ENCODE assay signal across 8 cellular contexts in genomic region chr1:235127203-235127602, GRCh38. TPM values are rescaled to one million over a fixed set of nuclear protein-coding genes. Genes with fewer than 3 reads are reported as not detected.
DNase-seq lines count a peak whose midpoint lies in the region; ATAC-seq, FAIRE-seq and TF ChIP-seq lines count a peak whose summit lies in the region.

No MANE protein-coding gene starts in this region.

- peaks cover 13% of the 10 kb centered on the region for H3K36me3 Mint-ChIP-seq in memory B cell

- POLR2A ChIA-PET in K562 (lab: Yijun Ruan, JAX), result interaction anchor here (0.6 to 2.9 kb wide), 12 partner anchors 8 to 34 kb away, joined by 3 to 16 read pairs (median 4); partner anchors contain the start of gene RBM34

- no peak for TF ChIP-seq POLR2A in K562 (conservative IDR thresholded peaks at IDR 0.05)
- no peak for TF ChIP-seq POLR2A in vagina (IDR thresholded peaks at IDR 0.05)

- no peak overlapping the region for H2AFZ ChIP-seq in K562 (ENCODE audit: low read depth, low read length)

- BruUV-seq in K562 (replicated peaks; lab: Mats Ljungman, UMichigan), result no TSS peak

- H3K9me3 ChIP-seq in left ventricle myocardium inferior (replicated peaks), result no peaks in the 10 kb centered on the region
- no peaks in the 10 kb centered on the region for H3K9me3 ChIP-seq in K562 (replicated peaks; ENCODE audit: control insufficient read depth, insufficient read depth, low read depth, low read length)
- H3K9me3 ChIP-seq in vagina, result no peaks in the 10 kb centered on the region

- WGBS in K562 (ENCODE audit: insufficient coverage, low coverage, missing lambda C conversion rate), result 0% methylated on average over 4 of the region's 4 CpGs

- H3K4me3 Mint-ChIP-seq in memory B cell, result peak overlapping the region; percentile 97

- H3K27me3 Mint-ChIP-seq in memory B cell, result no peaks in the 10 kb centered on the region

- peaks cover 33% of the 10 kb centered on the region for H3K4me1 Mint-ChIP-seq in memory B cell

- peaks cover 69% of the 10 kb centered on the region for H3K79me2 ChIP-seq in K562 (ENCODE audit: control insufficient read depth, insufficient read depth, low read length)

- ATAC-seq in Right ventricle myocardium superior (ENCODE audit: poor library complexity) (no peak), K562 (no peak), memory B cell (ENCODE audit: low read depth) (no peak)

- H3K9ac ChIP-seq in K562 (ENCODE audit: insufficient read depth in 1 of 2, low read depth in 2 of 2, low read length in 2 of 2), result peak overlapping the region; percentile 72 to 99

- no peak for TF ChIP-seq CTCF in left ventricle myocardium inferior (IDR thresholded peaks at IDR 0.05; ENCODE audit: borderline replicate concordance)
- no peak for TF ChIP-seq CTCF in K562 (IDR thresholded peaks at IDR 0.05 in 2 of 3, conservative IDR thresholded peaks at IDR 0.05 in 1 of 3; ENCODE audit: insufficient read depth in 2 of 3, low read depth in 1 of 3, low read length in 3 of 3)
- TF ChIP-seq CTCF in vagina (IDR thresholded peaks at IDR 0.05), result no peak

- no peak for FAIRE-seq in K562 (lab: Jason Lieb, UNC)

- H3K9me1 ChIP-seq in K562 (ENCODE audit: control insufficient read depth, insufficient read depth, low read length), result no peaks in the 10 kb centered on the region

- H3K36me3 ChIP-seq in left ventricle myocardium inferior (peaks cover 13% of the 10 kb centered on the region), K562 (ENCODE audit: control insufficient read depth, insufficient read depth, low read length) (peaks cover 62% of the 10 kb centered on the region), vagina (no peaks in the 10 kb centered on the region)

- DNase-seq in left ventricle myocardium inferior (no peak), Right ventricle myocardium superior (no peak), K562 (ENCODE audit: extremely low read depth in 1 of 4, low spot score in 3 of 4) (peak in 1 of 4 experiments; percentile 31), memory B cell (ENCODE audit: low spot score in 2 of 2) (no peak), vagina (ENCODE audit: extremely low spot score in 2 of 2) (peak in 1 of 2 donors; percentile 22), posterior cingulate gyrus (no peak), hypothalamus (lab: John Stamatoyannopoulos, UW) (no peak)
- no peak for DNase-seq in activated effector memory CD4-positive, alpha-beta T cell treated with Interleukin-2 at 50 U/mL for 16 hours

- no peak for TF ChIP-seq EP300 in K562 (IDR thresholded peaks at IDR 0.05; ENCODE audit: low read length)

- H3K4me1 ChIP-seq in left ventricle myocardium inferior (peaks cover 62% of the 10 kb centered on the region), K562 (replicated peaks in 1 of 2; ENCODE audit: control insufficient read depth in 2 of 2, insufficient read depth in 2 of 2, low read length in 2 of 2) (peaks cover 13 to 18% of the 10 kb centered on the region in 2 experiments; a peak in 4 of 5 replicates), vagina (peaks cover 56% of the 10 kb centered on the region)

- peak overlapping the region; percentile 96 for H3K27ac Mint-ChIP-seq in memory B cell

- in situ Hi-C loops in K562 (cut with MboI), result no loop called here

- peak overlapping the region; percentile 93 for H3K4me2 ChIP-seq in K562 (ENCODE audit: insufficient read depth, low read length)

- no peak for TF ChIP-seq RAD21 in K562 (CRISPR knock-in tag; conservative IDR thresholded peaks at IDR 0.05 in 1 of 2, IDR thresholded peaks at IDR 0.05 in 1 of 2)

- CTCF ChIA-PET in K562 (lab: Yijun Ruan, JAX; ENCODE audit: low intra/inter-chr PET ratio), result interaction anchor here (0.5 kb wide), 1 partner anchor 21 kb away, joined by 4 read pairs; no protein-coding TSS in a partner anchor

- H3K9me3 Mint-ChIP-seq in memory B cell, result no peaks in the 10 kb centered on the region

- H3K4me3 ChIP-seq in left ventricle myocardium inferior, result peak overlapping the region; percentile 97
- H3K4me3 ChIP-seq in K562, result peak overlapping the region; percentile 90
- H3K4me3 ChIP-seq in vagina, result peak overlapping the region; percentile 84 to 87

- H3K27ac ChIP-seq in left ventricle myocardium inferior (replicated peaks) (peak overlapping the region; percentile 94), K562 (ENCODE audit: extremely low read depth, low read depth, low read length) (peak overlapping the region; percentile 98), vagina (no peak overlapping the region)

- H3K27me3 ChIP-seq in left ventricle myocardium inferior (ENCODE audit: low read depth), result no peaks in the 10 kb centered on the region
- no peaks in the 10 kb centered on the region for H3K27me3 ChIP-seq in K562 (ENCODE audit: control insufficient read depth in 2 of 2, insufficient read depth in 2 of 2, low read length in 2 of 2)
- no peaks in the 10 kb centered on the region for H3K27me3 ChIP-seq in vagina

- peaks cover 43% of the 10 kb centered on the region for H4K20me1 ChIP-seq in K562 (replicated peaks; ENCODE audit: control insufficient read depth, insufficient read depth, low read length)

- intact Hi-C loops in left ventricle myocardium inferior (cut with micrococcal nuclease), result no loop called here
- intact Hi-C loops in Right ventricle myocardium superior (cut with DNase I), result no loop called here
- intact Hi-C loops in K562 (cut with micrococcal nuclease), result no loop called here
- intact Hi-C loops in vagina (cut with DNase I), result no loop called here
- intact Hi-C loops in posterior cingulate gyrus (cut with DNase I), result loop anchor here (5.0 to 10.0 kb wide), 2 partner anchors 35 to 198 kb away; partner anchors contain the start of genes ARID4B, GGPS1 and RBM34

TF ChIP-seq in K562, 482 proteins besides CTCF, POLR2A, EP300 and RAD21 (continues in another document):
- TF ChIP-seq HIVEP1 (CRISPR knock-in tag; IDR thresholded peaks at IDR 0.05) (no peak), YY1 (IDR thresholded peaks at IDR 0.05; ENCODE audit: borderline replicate concordance in 1 of 3, control insufficient read depth in 1 of 3, extremely low read depth in 1 of 3, insufficient read depth in 3 of 3, insufficient read length in 1 of 3, insufficient replicate concordance in 2 of 3, low read depth in 1 of 3, low read length in 2 of 3) (peak in 1 of 3 experiments; percentile 7)
- TF ChIP-seq, protein P1, sequence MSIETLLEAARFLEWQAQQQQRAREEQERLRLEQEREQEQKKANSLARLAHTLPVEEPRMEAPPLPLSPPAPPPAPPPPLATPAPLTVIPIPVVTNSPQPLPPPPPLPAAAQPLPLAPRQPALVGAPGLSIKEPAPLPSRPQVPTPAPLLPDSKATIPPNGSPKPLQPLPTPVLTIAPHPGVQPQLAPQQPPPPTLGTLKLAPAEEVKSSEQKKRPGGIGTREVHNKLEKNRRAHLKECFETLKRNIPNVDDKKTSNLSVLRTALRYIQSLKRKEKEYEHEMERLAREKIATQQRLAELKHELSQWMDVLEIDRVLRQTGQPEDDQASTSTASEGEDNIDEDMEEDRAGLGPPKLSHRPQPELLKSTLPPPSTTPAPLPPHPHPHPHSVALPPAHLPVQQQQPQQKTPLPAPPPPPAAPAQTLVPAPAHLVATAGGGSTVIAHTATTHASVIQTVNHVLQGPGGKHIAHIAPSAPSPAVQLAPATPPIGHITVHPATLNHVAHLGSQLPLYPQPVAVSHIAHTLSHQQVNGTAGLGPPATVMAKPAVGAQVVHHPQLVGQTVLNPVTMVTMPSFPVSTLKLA (conservative IDR thresholded peaks at IDR 0.05), result 0 out of 4 replicates have a peak, but pooled peaks of 1 of the 2 experiments have one; percentile 35

RNA-seq across cellular contexts. Expression of gene TOMM20, which starts 1.4 kb away (rescaled TPM):
- 84.1 TPM for total RNA-seq in left ventricle myocardium inferior
- total RNA-seq in Right ventricle myocardium superior, result 76.7 TPM
- total RNA-seq in K562 (2011; cell fraction: chromatin; rRNA removed; ENCODE audit: low replicate concordance), result 63.5 and 133 TPM in 2 replicates
- total RNA-seq in K562 (2011; cell fraction: nucleolus; rRNA removed), result 96.9 and 106 TPM in 2 replicates
- total RNA-seq in K562 (2011; cell fraction: nucleoplasm; rRNA removed), result 165 and 259 TPM in 2 replicates
- total RNA-seq in K562 (2014; rRNA removed), result 136 and 154 TPM in 2 replicates
- 165 and 211 TPM in 2 replicates for total RNA-seq in K562 (2014; rRNA removed; fragmentation: Illumina TruSeq; extraction: Trizol)
- 124 and 131 TPM in 2 replicates for total RNA-seq in K562 (2015; rRNA removed; fragmentation: Illumina TruSeq; extraction: Trizol)
- total RNA-seq in K562 (2021), result 222 and 252 TPM in 2 replicates
- polyA plus RNA-seq in K562 (2011; rRNA removed), result 334 and 469 TPM in 2 replicates
- 47.6 and 124 TPM in 2 replicates for polyA plus RNA-seq in K562 (2011; cell fraction: cytosol; rRNA removed)
- polyA plus RNA-seq in K562 (2011; cell fraction: nucleus; rRNA removed), result 46.1 and 107 TPM in 2 replicates
- 197 and 293 TPM in 2 replicates for polyA plus RNA-seq in K562 (2012)
- 231 and 254 TPM in 2 replicates for polyA plus RNA-seq in K562 (2014; fragmentation: Illumina TruSeq; extraction: Trizol)
- 100 to 1,000 TPM in 1 of 2 experiments, 10 to 100 TPM in 1; 70.6 to 102 TPM for polyA plus RNA-seq in K562 (2014; fragmentation: Nextera tagmentation; extraction: Ambion mirVana)
- polyA plus RNA-seq in K562 (2014; rRNA removed), result 159 and 165 TPM in 2 replicates
- 154 and 231 TPM in 2 replicates for polyA minus RNA-seq in K562 (2011; rRNA and poly(A)+ RNA removed)
- 110 and 119 TPM in 2 replicates for polyA minus RNA-seq in K562 (2011; cell fraction: cytosol; rRNA and poly(A)+ RNA removed)
- polyA minus RNA-seq in K562 (2011; cell fraction: nucleus; rRNA and poly(A)+ RNA removed), result 35.9 and 64.5 TPM in 2 replicates
- total RNA-seq in vagina, result 71.9 TPM

RNA-seq across cellular contexts. Expression of gene RBM34, which starts 33.8 kb away (rescaled TPM):
- 55.6 TPM for total RNA-seq in left ventricle myocardium inferior
- total RNA-seq in Right ventricle myocardium superior, result 50.1 TPM
- total RNA-seq in K562 (2011; cell fraction: chromatin; rRNA removed; ENCODE audit: low replicate concordance), result 85.0 and 159 TPM in 2 replicates
- total RNA-seq in K562 (2011; cell fraction: nucleolus; rRNA removed), result 54.9 and 55.4 TPM in 2 replicates
- 63.6 and 66.9 TPM in 2 replicates for total RNA-seq in K562 (2011; cell fraction: nucleoplasm; rRNA removed)
- total RNA-seq in K562 (2014; rRNA removed), result 96.6 and 98.2 TPM in 2 replicates
- 135 and 160 TPM in 2 replicates for total RNA-seq in K562 (2014; rRNA removed; fragmentation: Illumina TruSeq; extraction: Trizol)
- total RNA-seq in K562 (2015; rRNA removed; fragmentation: Illumina TruSeq; extraction: Trizol), result 154 and 162 TPM in 2 replicates
- 116 and 118 TPM in 2 replicates for total RNA-seq in K562 (2021)
- 57.7 and 64.0 TPM in 2 replicates for polyA plus RNA-seq in K562 (2011; rRNA removed)
- 24.3 and 29.9 TPM in 2 replicates for polyA plus RNA-seq in K562 (2011; cell fraction: cytosol; rRNA removed)
- 26.5 and 31.5 TPM in 2 replicates for polyA plus RNA-seq in K562 (2011; cell fraction: nucleus; rRNA removed)
- polyA plus RNA-seq in K562 (2012), result 146 and 159 TPM in 2 replicates
- 145 and 178 TPM in 2 replicates for polyA plus RNA-seq in K562 (2014; fragmentation: Illumina TruSeq; extraction: Trizol)
- 100 to 1,000 TPM; 116 to 141 TPM for polyA plus RNA-seq in K562 (2014; fragmentation: Nextera tagmentation; extraction: Ambion mirVana)
- polyA plus RNA-seq in K562 (2014; rRNA removed), result 99.9 and 124 TPM in 2 replicates
- polyA minus RNA-seq in K562 (2011; rRNA and poly(A)+ RNA removed), result 26.5 and 35.5 TPM in 2 replicates
- polyA minus RNA-seq in K562 (2011; cell fraction: cytosol; rRNA and poly(A)+ RNA removed), result 15.4 and 17.8 TPM in 2 replicates
- polyA minus RNA-seq in K562 (2011; cell fraction: nucleus; rRNA and poly(A)+ RNA removed), result 34.7 and 56.6 TPM in 2 replicates
- total RNA-seq in vagina, result 44.7 TPM
